In the genomic region with DNA sequence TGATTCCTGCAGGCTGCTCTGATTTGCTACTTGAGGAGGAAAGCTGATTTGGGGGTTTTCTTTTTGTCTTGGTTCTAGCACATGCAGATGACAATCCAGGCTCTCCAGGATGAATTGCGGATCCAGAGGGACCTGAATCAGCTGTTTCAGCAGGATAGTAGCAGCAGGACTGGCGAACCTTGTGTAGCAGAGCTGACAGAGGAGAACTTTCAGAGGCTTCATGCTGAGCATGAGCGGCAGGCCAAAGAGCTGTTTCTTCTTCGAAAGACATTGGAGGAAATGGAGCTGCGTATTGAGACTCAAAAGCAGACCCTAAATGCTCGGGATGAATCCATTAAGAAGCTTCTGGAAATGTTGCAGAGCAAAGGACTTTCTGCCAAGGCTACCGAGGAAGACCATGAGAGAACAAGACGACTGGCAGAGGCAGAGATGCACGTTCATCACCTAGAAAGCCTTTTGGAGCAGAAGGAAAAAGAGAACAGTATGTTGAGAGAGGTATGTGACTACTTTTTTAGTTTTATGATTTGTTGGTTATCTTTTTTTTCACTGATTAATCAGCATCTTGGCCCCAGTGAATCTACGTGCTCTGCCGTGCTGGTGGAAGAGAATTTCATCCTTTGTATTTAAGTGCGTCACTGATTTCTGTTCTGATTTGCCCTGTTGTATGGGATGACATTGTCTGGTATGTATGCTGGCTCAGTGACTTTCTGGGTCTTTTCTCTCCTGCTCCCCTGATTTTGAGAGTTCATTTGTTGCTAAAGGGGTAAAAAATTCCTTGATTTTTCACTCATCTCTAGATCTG, we compare ENCODE assay signal across 9 cellular contexts.
DNase-seq lines count a peak whose midpoint lies in the region; TF ChIP-seq lines count a peak whose summit lies in the region.
"Had no signal": no experiment of that assay in that cellular context is flagged by ENCODE, and none has a peak within 500 bp of the region (broad histone marks: within the 10 kb centered on the region; RNA-seq: fewer than 3 reads in every experiment).

No MANE protein-coding gene starts in this region.

- H2BK5ac ChIP-seq in neuronal stem cell (ENCODE audit: low read length), result no peak overlapping the region

- no peak overlapping the region for H3K4me3 Mint-ChIP-seq in CD14-positive monocyte
- H3K4me3 Mint-ChIP-seq: T-helper 1 cell treated with Interleukin-12 subunit alpha and Interleukin-12 subunit beta and Interleukin-4 antibody, amounts not matched to agents 30 μg/mL and 1 μg/mL, for 36 hours had no signal

- H3K27me3 ChIP-seq in neuronal stem cell (ENCODE audit: control insufficient read depth in 3 of 3, insufficient read depth in 3 of 3, low read depth in 1 of 3, low read length in 3 of 3), result no peaks in the 10 kb centered on the region

- H3K36me3 ChIP-seq in neuronal stem cell (replicated peaks in 1 of 2; ENCODE audit: control insufficient read depth in 2 of 2, insufficient read depth in 2 of 2, low read length in 2 of 2), result no peaks in the 10 kb centered on the region

- no peak overlapping the region for H3K4me2 ChIP-seq in neuronal stem cell (ENCODE audit: insufficient read depth, low read length, poor library complexity, severe bottlenecking)

- no peak overlapping the region for H4K91ac ChIP-seq in neuronal stem cell (ENCODE audit: low read depth, low read length, poor library complexity)

- no peak overlapping the region for H3K23ac ChIP-seq in neuronal stem cell (ENCODE audit: low read depth, low read length, poor library complexity)

- DNase-seq in CD14-positive monocyte (ENCODE audit: low spot score) (no peak), NCI-H69 (lab: John Stamatoyannopoulos, UW) (peak; percentile 12), fibroblast of mammary gland (ENCODE audit: low read depth) (peak; percentile 56), neuronal stem cell (ENCODE audit: low spot score) (no peak), ecto neural progenitor cell (ENCODE audit: low spot score) (no peak), D341Med (ENCODE audit: low spot score) (no peak)
- no peak for DNase-seq in stimulated activated CD4-positive, alpha-beta T cell treated with anti-CD3 and anti-CD28 coated beads, Interleukin-4, amount 100 ng/mL, for 1 hour
- DNase-seq in stimulated activated CD8-positive, alpha-beta memory T cell treated with anti-CD3 and anti-CD28 coated beads, Interleukin-4, amount 100 ng/mL, for 48 hours, result no peak

- H4K8ac ChIP-seq in neuronal stem cell (ENCODE audit: low read depth, low read length), result no peak overlapping the region

- peaks cover 0 to 2% (median 0%) of the 10 kb centered on the region in 7 donors for H3K9me3 Mint-ChIP-seq in CD14-positive monocyte

- no CpG with 5 or more reads among the region's 12 CpGs for WGBS in neuronal stem cell (ENCODE audit: extremely low coverage in 2 of 2, insufficient read length in 2 of 2, insufficient replicate concordance in 1 of 2), 2 donors

- H3K4me1 Mint-ChIP-seq in CD14-positive monocyte, result peaks cover 5% of the 10 kb centered on the region

- H2BK12ac ChIP-seq in neuronal stem cell (ENCODE audit: low read length), result no peak overlapping the region

- H3K27ac ChIP-seq in neuronal stem cell (replicated peaks; ENCODE audit: low read length), result peak overlapping the region; percentile 34

- H3K27ac Mint-ChIP-seq in CD14-positive monocyte, result peak overlapping the region in 4 of 7 donors; percentile 2 to 74 (median 60)
- H3K27ac Mint-ChIP-seq: T-helper 1 cell treated with Interleukin-12 subunit alpha and Interleukin-12 subunit beta and Interleukin-4 antibody, amounts not matched to agents 30 μg/mL and 1 μg/mL, for 36 hours had no signal

- no peaks in the 10 kb centered on the region for H3K27me3 Mint-ChIP-seq in CD14-positive monocyte (ENCODE audit: low read depth in 3 of 3)

- intact Hi-C loops in CD14-positive monocyte (cut with micrococcal nuclease), result no loop called here

- H3K4me1 ChIP-seq in neuronal stem cell (ENCODE audit: control insufficient read depth in 2 of 2, insufficient read depth in 1 of 2, low read depth in 1 of 2, low read length in 2 of 2), result peaks cover 2 to 10% of the 10 kb centered on the region in 2 donors

- peaks cover 6 to 9% of the 10 kb centered on the region in 2 donors for H3K36me3 Mint-ChIP-seq in CD14-positive monocyte

- TF ChIP-seq CTCF in CD14-positive monocyte (IDR thresholded peaks at IDR 0.05), result no peak
- no peak for TF ChIP-seq CTCF in fibroblast of mammary gland (conservative IDR thresholded peaks at IDR 0.05; ENCODE audit: control insufficient read depth, insufficient read depth, low read depth, low read length)

- H2AFZ ChIP-seq in neuronal stem cell (ENCODE audit: low read length), result peak overlapping the region; percentile 80

- H3K9ac ChIP-seq in neuronal stem cell (ENCODE audit: low read depth, low read length, poor library complexity), result no peak overlapping the region

- H3K79me1 ChIP-seq in neuronal stem cell (ENCODE audit: low read depth, low read length), result no peaks in the 10 kb centered on the region

- H3K4ac ChIP-seq in neuronal stem cell (ENCODE audit: low read length), result no peak overlapping the region

- no peak overlapping the region for H3K14ac ChIP-seq in neuronal stem cell (ENCODE audit: low read length)

- H2BK120ac ChIP-seq in neuronal stem cell (ENCODE audit: low read depth, low read length), result no peak overlapping the region

- no peaks in the 10 kb centered on the region for H3K9me3 ChIP-seq in neuronal stem cell (replicated peaks in 1 of 2; ENCODE audit: control insufficient read depth in 2 of 2, insufficient read depth in 1 of 2, low read depth in 1 of 2, low read length in 2 of 2)

- H2AK5ac ChIP-seq in neuronal stem cell (ENCODE audit: low read depth, low read length), result no peak overlapping the region

- H3K4me3 ChIP-seq in fibroblast of mammary gland (ENCODE audit: control insufficient read depth, low read depth, low read length), result no peak overlapping the region
- H3K4me3 ChIP-seq in neuronal stem cell (ENCODE audit: low read length in 2 of 2), result peak overlapping the region in 1 of 2 donors; percentile 18

- H2BK15ac ChIP-seq in neuronal stem cell (ENCODE audit: low read length), result no peak overlapping the region

- no peak overlapping the region for H3K18ac ChIP-seq in neuronal stem cell (ENCODE audit: low read length)

Comparison
In these comparisons a context has a peak if more than half of its experiments do, and no peak if none do; other contexts are left out.
1. DNase-seq: peak in NCI-H69 (single experiment) and fibroblast of mammary gland (single experiment); none in CD14-positive monocyte (single experiment), neuronal stem cell (single experiment), ecto neural progenitor cell (single experiment), stimulated activated CD4-positive, alpha-beta T cell treated with anti-CD3 and anti-CD28 coated beads, Interleukin-4, amount 100 ng/mL, for 1 hour (single experiment), stimulated activated CD8-positive, alpha-beta memory T cell treated with anti-CD3 and anti-CD28 coated beads, Interleukin-4, amount 100 ng/mL, for 48 hours (single experiment) and D341Med (single experiment).